In the genomic region with DNA sequence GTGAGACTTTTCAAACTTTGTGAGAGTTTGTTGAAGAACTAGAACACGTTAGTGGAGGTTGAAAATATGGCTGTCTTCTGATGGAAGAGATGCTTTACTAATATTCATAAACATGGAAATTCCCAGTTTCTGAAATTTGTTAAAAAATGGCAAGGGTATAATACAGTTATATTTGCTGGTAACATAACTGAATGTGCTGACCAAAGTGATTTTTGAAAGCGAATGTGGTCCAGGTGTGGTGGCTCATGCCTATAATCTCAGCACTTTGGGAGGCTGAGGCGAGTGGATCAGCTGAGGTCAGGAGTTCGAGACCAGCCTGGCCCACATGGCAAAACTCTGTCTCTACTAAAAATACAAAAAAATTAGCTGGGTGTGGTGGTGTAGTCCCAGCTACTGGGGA, we compare ENCODE assay signal across 18 cellular contexts. TPM values are rescaled to one million over a fixed set of nuclear protein-coding genes. Genes with fewer than 3 reads are reported as not detected.
DNase-seq lines count a peak whose midpoint lies in the region; ATAC-seq, FAIRE-seq and TF ChIP-seq lines count a peak whose summit lies in the region.
"Had no signal": no experiment of that assay in that cellular context is flagged by ENCODE, and none has a peak within 500 bp of the region (broad histone marks: within the 10 kb centered on the region; RNA-seq: fewer than 3 reads in every experiment).

No MANE protein-coding gene starts in this region.

- H3K27ac Mint-ChIP-seq in stimulated activated naive B cell treated with anti-CD40 and anti-IgM and Interleukin-4, amounts not matched to agents 10 μg/mL and 1 μg/mL and 100 μg/mL, for 72 hours = peak overlapping the region; percentile 33

- H4K20me1 ChIP-seq in HepG2 (ENCODE audit: insufficient read depth, low read length) = peaks cover 67% of the 10 kb centered on the region
- H4K20me1 ChIP-seq in K562 (replicated peaks; ENCODE audit: control insufficient read depth, insufficient read depth, low read length) = peaks cover 12% of the 10 kb centered on the region

- no peak overlapping the region for H3K4me3 ChIP-seq in HepG2 (replicated peaks in 1 of 3; ENCODE audit: insufficient read depth in 1 of 3, low read depth in 2 of 3, low read length in 3 of 3)
- no peak overlapping the region for H3K4me3 ChIP-seq in right lobe of liver
- H3K4me3 ChIP-seq in K562 = no peak overlapping the region

- in situ Hi-C loops in HepG2 (cut with HindIII; ENCODE audit: extremely low pct_ligation_motif_present, low pct_unique_long_range_greater_than_20kb) (no loop called here), K562 (cut with MboI) (no loop called here)

- TF ChIP-seq EP300 in HepG2 (IDR thresholded peaks at IDR 0.05; ENCODE audit: low read depth in 2 of 2, low read length in 2 of 2) = no peak
- TF ChIP-seq EP300 in HepG2 (CRISPR knock-in tag; IDR thresholded peaks at IDR 0.05; ENCODE audit: borderline replicate concordance) = no peak
- no peak for TF ChIP-seq EP300 in K562 (IDR thresholded peaks at IDR 0.05; ENCODE audit: low read length)

- no peaks in the 10 kb centered on the region for H3K9me3 Mint-ChIP-seq in stimulated activated naive B cell treated with anti-CD40 and anti-IgM and Interleukin-4, amounts not matched to agents 10 μg/mL and 1 μg/mL and 100 μg/mL, for 72 hours

- DNase-seq in HepG2 (ENCODE audit: low spot score) (no peak), right lobe of liver (no peak), H54 (ENCODE audit: insufficient read length, low spot score) (no peak), K562 (ENCODE audit: extremely low read depth in 1 of 4, low spot score in 3 of 4) (no peak), GM12892 (ENCODE audit: insufficient read length) (no peak)
- DNase-seq in stimulated activated naive B cell treated with anti-CD40 and anti-IgM and Interleukin-4, amounts not matched to agents 10 μg/mL and 1 μg/mL and 100 μg/mL, for 72 hours = no peak
- DNase-seq: ACHN, AML-193, GOT3, Kasumi-1, NCI-H1105, NCI-H1694 treated with DMSO at 0.1 percent for 48 hours, NCI-H2107, NCI-H226, NCI-H524 treated with DMSO at 0.1 percent for 48 hours, SHP77 treated with DMSO at 0.1 percent for 48 hours had no signal

- CTCF ChIA-PET in HepG2 (lab: Yijun Ruan, JAX; ENCODE audit: low intra/inter-chr PET ratio, low total read pairs) (no interaction called here), K562 (lab: Yijun Ruan, JAX; ENCODE audit: low intra/inter-chr PET ratio) (no interaction called here)

- FAIRE-seq in HepG2 (lab: Jason Lieb, UNC) (no peak), H54 (lab: Jason Lieb, UNC) (peak; percentile 78), K562 (lab: Jason Lieb, UNC) (no peak), GM12892 (lab: Jason Lieb, UNC) (no peak)

- H3K27me3 ChIP-seq in HepG2 (ENCODE audit: control insufficient read depth in 1 of 2, insufficient read depth in 2 of 2, low read length in 2 of 2) = no peaks in the 10 kb centered on the region; a peak in 1 of 5 replicates
- H3K27me3 ChIP-seq in right lobe of liver = no peaks in the 10 kb centered on the region
- H3K27me3 ChIP-seq in K562 (ENCODE audit: control insufficient read depth in 2 of 2, insufficient read depth in 2 of 2, low read length in 2 of 2) = no peaks in the 10 kb centered on the region

- TF ChIP-seq CTCF in HepG2 (CRISPR knock-in tag; IDR thresholded peaks at IDR 0.05) (no peak), right lobe of liver (IDR thresholded peaks at IDR 0.05) (no peak), K562 (IDR thresholded peaks at IDR 0.05 in 2 of 3, conservative IDR thresholded peaks at IDR 0.05 in 1 of 3; ENCODE audit: insufficient read depth in 2 of 3, low read depth in 1 of 3, low read length in 3 of 3) (no peak)

- TF ChIP-seq RAD21 in HepG2 (CRISPR knock-in tag; IDR thresholded peaks at IDR 0.05) = no peak
- no peak for TF ChIP-seq RAD21 in K562 (CRISPR knock-in tag; conservative IDR thresholded peaks at IDR 0.05 in 1 of 2, IDR thresholded peaks at IDR 0.05 in 1 of 2)

- H3K9me1 ChIP-seq in K562 (ENCODE audit: control insufficient read depth, insufficient read depth, low read length) = no peaks in the 10 kb centered on the region

- H3K4me1 ChIP-seq in HepG2 (ENCODE audit: insufficient read depth, low read length) (peaks cover 13% of the 10 kb centered on the region), right lobe of liver (peaks cover 0 to 21% (median 2%) of the 10 kb centered on the region in 4 donors), K562 (replicated peaks in 1 of 2; ENCODE audit: control insufficient read depth in 2 of 2, insufficient read depth in 2 of 2, low read length in 2 of 2) (peaks cover 0 to 2% of the 10 kb centered on the region in 2 experiments; a peak in 4 of 5 replicates)

- TF ChIP-seq POLR2A in HepG2 (IDR thresholded peaks at IDR 0.05; ENCODE audit: insufficient read depth in 1 of 2, low read depth in 2 of 2, low read length in 2 of 2) (no peak), right lobe of liver (IDR thresholded peaks at IDR 0.05) (no peak), H54 (IDR thresholded peaks at IDR 0.05; ENCODE audit: low read depth, low read length) (no peak), K562 (conservative IDR thresholded peaks at IDR 0.05) (no peak), GM12892 (IDR thresholded peaks at IDR 0.05; ENCODE audit: low read depth, low read length) (no peak)

- no peak overlapping the region for H3K9ac ChIP-seq in HepG2 (ENCODE audit: insufficient read depth, low read depth, low read length)
- no peak overlapping the region for H3K9ac ChIP-seq in K562 (ENCODE audit: insufficient read depth in 1 of 2, low read depth in 2 of 2, low read length in 2 of 2)

- peaks cover 98% of the 10 kb centered on the region for H3K79me2 ChIP-seq in HepG2 (ENCODE audit: insufficient read depth, low read length)
- peaks cover 100% of the 10 kb centered on the region for H3K79me2 ChIP-seq in K562 (ENCODE audit: control insufficient read depth, insufficient read depth, low read length)

- intact Hi-C loops in HepG2 (cut with micrococcal nuclease; ENCODE audit: unreplicated experiment) (no loop called here), right lobe of liver (cut with DNase I) (no loop called here), K562 (cut with micrococcal nuclease) (no loop called here)

- H3K27me3 Mint-ChIP-seq in stimulated activated naive B cell treated with anti-CD40 and anti-IgM and Interleukin-4, amounts not matched to agents 10 μg/mL and 1 μg/mL and 100 μg/mL, for 72 hours = no peaks in the 10 kb centered on the region

- peaks cover 14 to 39% of the 10 kb centered on the region in 2 donors for H3K4me1 Mint-ChIP-seq in stimulated activated naive B cell treated with anti-CD40 and anti-IgM and Interleukin-4, amounts not matched to agents 10 μg/mL and 1 μg/mL and 100 μg/mL, for 72 hours

- no peak overlapping the region for H3K27ac ChIP-seq in HepG2 (ENCODE audit: extremely low read length, insufficient read depth, low read length)
- no peak overlapping the region for H3K27ac ChIP-seq in right lobe of liver
- H3K27ac ChIP-seq in K562 (ENCODE audit: extremely low read depth, low read depth, low read length) = no peak overlapping the region

- H3K36me3 ChIP-seq in HepG2 (replicated peaks in 1 of 2; ENCODE audit: control insufficient read depth in 1 of 2, insufficient read depth in 2 of 2, low read length in 2 of 2) = peaks cover 0 to 11% of the 10 kb centered on the region in 2 experiments; a peak in 2 of 5 replicates
- peaks cover 0 to 5% (median 0%) of the 10 kb centered on the region in 4 donors for H3K36me3 ChIP-seq in right lobe of liver
- H3K36me3 ChIP-seq in K562 (ENCODE audit: control insufficient read depth, insufficient read depth, low read length) = peaks cover 49% of the 10 kb centered on the region

- BruUV-seq in HepG2 (replicated peaks; lab: Mats Ljungman, UMichigan) (no TSS peak), K562 (replicated peaks; lab: Mats Ljungman, UMichigan) (no TSS peak)

- H3K4me3 Mint-ChIP-seq in stimulated activated naive B cell treated with anti-CD40 and anti-IgM and Interleukin-4, amounts not matched to agents 10 μg/mL and 1 μg/mL and 100 μg/mL, for 72 hours = no peak overlapping the region

- H3K4me2 ChIP-seq in HepG2 (ENCODE audit: low read depth, low read length) = no peak overlapping the region
- no peak overlapping the region for H3K4me2 ChIP-seq in K562 (ENCODE audit: insufficient read depth, low read length)

- ATAC-seq in HepG2 (no peak), right lobe of liver (no peak), K562 (no peak), HG02884 (IDR thresholded peaks at IDR 0.05; ENCODE audit: unreplicated experiment) (no peak)
- ATAC-seq in stimulated activated naive B cell treated with anti-CD40 and anti-IgM and Interleukin-4, amounts not matched to agents 10 μg/mL and 1 μg/mL and 100 μg/mL, for 72 hours (replicated peaks) = no peak
- ATAC-seq: SK-N-SH treated with all-trans-retinoic acid at 6 μM for 48 hours had no signal

- H3K36me3 Mint-ChIP-seq in stimulated activated naive B cell treated with anti-CD40 and anti-IgM and Interleukin-4, amounts not matched to agents 10 μg/mL and 1 μg/mL and 100 μg/mL, for 72 hours = peaks cover 6 to 29% of the 10 kb centered on the region in 2 donors

- H2AFZ ChIP-seq in HepG2 (ENCODE audit: low read length) (no peak overlapping the region), K562 (ENCODE audit: low read depth, low read length) (no peak overlapping the region)

- H3K9me3 ChIP-seq in HepG2 (ENCODE audit: low read length) (no peaks in the 10 kb centered on the region), right lobe of liver (no peaks in the 10 kb centered on the region), K562 (replicated peaks; ENCODE audit: control insufficient read depth, insufficient read depth, low read depth, low read length) (no peaks in the 10 kb centered on the region)

- WGBS in HepG2 (ENCODE audit: low lambda C conversion rate) = 96% methylated on average over 4 of the region's 4 CpGs
- 95% methylated on average over 4 of the region's 4 CpGs for WGBS in right lobe of liver (ENCODE audit: insufficient coverage, low coverage, low lambda C conversion rate, missing lambda C conversion rate)
- 84% methylated on average over 4 of the region's 4 CpGs for WGBS in K562 (ENCODE audit: insufficient coverage, low coverage, missing lambda C conversion rate)

- POLR2A ChIA-PET in HepG2 (lab: Yijun Ruan, JAX) = no interaction called here
- POLR2A ChIA-PET in K562 (lab: Yijun Ruan, JAX) = interaction anchor here (0.6 to 0.9 kb wide), 2 partner anchors 11 kb away, joined by 3 read pairs; no protein-coding TSS in a partner anchor

RNA-seq across cellular contexts. Expression of a gene that starts 18.1 kb away (rescaled TPM):
- 132 and 205 TPM in 2 replicates for total RNA-seq in HepG2 (2016; rRNA removed; fragmentation: Illumina TruSeq; extraction: Trizol)
- 37.1 and 44.6 TPM in 2 replicates for total RNA-seq in HepG2 (2016; cell fraction: cytosol; rRNA removed; fragmentation: Illumina TruSeq; extraction: Trizol; ENCODE audit: low read depth)
- 135 and 198 TPM in 2 replicates for total RNA-seq in HepG2 (2016; cell fraction: insoluble cytoplasmic fraction; rRNA removed; fragmentation: Illumina TruSeq; extraction: Trizol)
- 87.8 and 120 TPM in 2 replicates for total RNA-seq in HepG2 (2016; cell fraction: membrane; rRNA removed; fragmentation: Illumina TruSeq; extraction: Trizol)
- 128 and 139 TPM in 2 replicates for total RNA-seq in HepG2 (2016; cell fraction: nucleus; rRNA removed; fragmentation: Illumina TruSeq; extraction: Trizol)
- 86.5 and 104 TPM in 2 replicates for polyA plus RNA-seq in HepG2 (2011; rRNA removed)
- 82.8 and 98.2 TPM in 2 replicates for polyA plus RNA-seq in HepG2 (2011; cell fraction: cytosol; rRNA removed)
- 47.1 and 61.6 TPM in 2 replicates for polyA plus RNA-seq in HepG2 (2011; cell fraction: nucleus; rRNA removed)
- 119 and 140 TPM in 2 replicates for polyA plus RNA-seq in HepG2 (2012)
- 22.4 and 28.0 TPM in 2 replicates for polyA plus RNA-seq in HepG2 (2016; cell fraction: cytosol; fragmentation: Illumina TruSeq; extraction: Trizol; ENCODE audit: low read depth)
- polyA plus RNA-seq in HepG2 (2016; cell fraction: insoluble cytoplasmic fraction; fragmentation: Illumina TruSeq; extraction: Trizol; ENCODE audit: low read depth) = 179 and 182 TPM in 2 replicates
- 62.8 and 82.1 TPM in 2 replicates for polyA plus RNA-seq in HepG2 (2016; cell fraction: membrane; fragmentation: Illumina TruSeq; extraction: Trizol; ENCODE audit: low read depth)
- 103 and 104 TPM in 2 replicates for polyA plus RNA-seq in HepG2 (2016; cell fraction: nucleus; fragmentation: Illumina TruSeq; extraction: Trizol; ENCODE audit: insufficient read depth, low read depth)
- 75.9 and 134 TPM in 2 replicates for polyA minus RNA-seq in HepG2 (2011; rRNA and poly(A)+ RNA removed; ENCODE audit: low replicate concordance)
- 87.1 and 98.8 TPM in 2 replicates for polyA minus RNA-seq in HepG2 (2011; cell fraction: cytosol; rRNA and poly(A)+ RNA removed)
- polyA minus RNA-seq in HepG2 (2011; cell fraction: nucleus; rRNA and poly(A)+ RNA removed) = 248 and 258 TPM in 2 replicates
- 10 to 100 TPM; 41.5 to 88.5 (median 46.8) TPM for total RNA-seq in right lobe of liver
- 103 and 392 TPM in 2 replicates for total RNA-seq in K562 (2011; cell fraction: chromatin; rRNA removed; ENCODE audit: low replicate concordance)
- 49.9 and 73.3 TPM in 2 replicates for total RNA-seq in K562 (2011; cell fraction: nucleolus; rRNA removed)
- total RNA-seq in K562 (2011; cell fraction: nucleoplasm; rRNA removed) = 169 and 262 TPM in 2 replicates
- 128 and 137 TPM in 2 replicates for total RNA-seq in K562 (2014; rRNA removed)
- 143 and 166 TPM in 2 replicates for total RNA-seq in K562 (2014; rRNA removed; fragmentation: Illumina TruSeq; extraction: Trizol)
- 131 and 136 TPM in 2 replicates for total RNA-seq in K562 (2015; rRNA removed; fragmentation: Illumina TruSeq; extraction: Trizol)
- total RNA-seq in K562 (2021) = 122 and 123 TPM in 2 replicates
- 161 and 177 TPM in 2 replicates for polyA plus RNA-seq in K562 (2011; rRNA removed)
- polyA plus RNA-seq in K562 (2011; cell fraction: cytosol; rRNA removed) = 52.4 and 113 TPM in 2 replicates
- 75.7 and 119 TPM in 2 replicates for polyA plus RNA-seq in K562 (2011; cell fraction: nucleus; rRNA removed)
- 105 and 124 TPM in 2 replicates for polyA plus RNA-seq in K562 (2012)
- polyA plus RNA-seq in K562 (2014; fragmentation: Illumina TruSeq; extraction: Trizol) = 132 and 150 TPM in 2 replicates
- polyA plus RNA-seq in K562 (2014; fragmentation: Nextera tagmentation; extraction: Ambion mirVana) = 10 to 100 TPM; 59.4 to 81.1 TPM
- 123 and 136 TPM in 2 replicates for polyA plus RNA-seq in K562 (2014; rRNA removed)
- 363 and 437 TPM in 2 replicates for polyA minus RNA-seq in K562 (2011; rRNA and poly(A)+ RNA removed)
- 85.6 and 88.1 TPM in 2 replicates for polyA minus RNA-seq in K562 (2011; cell fraction: cytosol; rRNA and poly(A)+ RNA removed)
- 117 and 226 TPM in 2 replicates for polyA minus RNA-seq in K562 (2011; cell fraction: nucleus; rRNA and poly(A)+ RNA removed)
- 106 TPM for polyA plus RNA-seq in GM12892 (2012; ENCODE audit: missing spikeins)

RNA-seq across cellular contexts. Expression of a gene that starts 59.0 kb away (rescaled TPM):
- 68.8 and 75.8 TPM in 2 replicates for total RNA-seq in HepG2 (2016; rRNA removed; fragmentation: Illumina TruSeq; extraction: Trizol)
- 136 and 179 TPM in 2 replicates for total RNA-seq in HepG2 (2016; cell fraction: cytosol; rRNA removed; fragmentation: Illumina TruSeq; extraction: Trizol; ENCODE audit: low read depth)
- 70.3 and 76.9 TPM in 2 replicates for total RNA-seq in HepG2 (2016; cell fraction: insoluble cytoplasmic fraction; rRNA removed; fragmentation: Illumina TruSeq; extraction: Trizol)
- 133 and 153 TPM in 2 replicates for total RNA-seq in HepG2 (2016; cell fraction: membrane; rRNA removed; fragmentation: Illumina TruSeq; extraction: Trizol)
- 29.9 and 32.8 TPM in 2 replicates for total RNA-seq in HepG2 (2016; cell fraction: nucleus; rRNA removed; fragmentation: Illumina TruSeq; extraction: Trizol)
- polyA plus RNA-seq in HepG2 (2011; rRNA removed) = 51.1 and 55.9 TPM in 2 replicates
- polyA plus RNA-seq in HepG2 (2011; cell fraction: cytosol; rRNA removed) = 32.0 and 42.0 TPM in 2 replicates
- polyA plus RNA-seq in HepG2 (2011; cell fraction: nucleus; rRNA removed) = 21.3 and 28.5 TPM in 2 replicates
- polyA plus RNA-seq in HepG2 (2012) = 51.5 and 65.8 TPM in 2 replicates
- 200 and 273 TPM in 2 replicates for polyA plus RNA-seq in HepG2 (2016; cell fraction: cytosol; fragmentation: Illumina TruSeq; extraction: Trizol; ENCODE audit: low read depth)
- polyA plus RNA-seq in HepG2 (2016; cell fraction: insoluble cytoplasmic fraction; fragmentation: Illumina TruSeq; extraction: Trizol; ENCODE audit: low read depth) = 69.9 and 93.8 TPM in 2 replicates
- 154 and 167 TPM in 2 replicates for polyA plus RNA-seq in HepG2 (2016; cell fraction: membrane; fragmentation: Illumina TruSeq; extraction: Trizol; ENCODE audit: low read depth)
- polyA plus RNA-seq in HepG2 (2016; cell fraction: nucleus; fragmentation: Illumina TruSeq; extraction: Trizol; ENCODE audit: insufficient read depth, low read depth) = 76.3 and 81.3 TPM in 2 replicates
- polyA minus RNA-seq in HepG2 (2011; rRNA and poly(A)+ RNA removed; ENCODE audit: low replicate concordance) = 24.8 and 35.4 TPM in 2 replicates
- polyA minus RNA-seq in HepG2 (2011; cell fraction: cytosol; rRNA and poly(A)+ RNA removed) = 11.2 and 14.0 TPM in 2 replicates
- polyA minus RNA-seq in HepG2 (2011; cell fraction: nucleus; rRNA and poly(A)+ RNA removed) = 18.5 and 27.1 TPM in 2 replicates
- total RNA-seq in right lobe of liver = 10 to 100 TPM; 21.0 to 52.8 (median 28.5) TPM
- 32.3 and 60.4 TPM in 2 replicates for total RNA-seq in K562 (2011; cell fraction: chromatin; rRNA removed; ENCODE audit: low replicate concordance)
- total RNA-seq in K562 (2011; cell fraction: nucleolus; rRNA removed) = 36.2 and 41.5 TPM in 2 replicates
- 57.3 and 78.0 TPM in 2 replicates for total RNA-seq in K562 (2011; cell fraction: nucleoplasm; rRNA removed)
- total RNA-seq in K562 (2014; rRNA removed) = 69.4 and 99.3 TPM in 2 replicates
- 72.3 and 78.8 TPM in 2 replicates for total RNA-seq in K562 (2014; rRNA removed; fragmentation: Illumina TruSeq; extraction: Trizol)
- 55.7 and 59.8 TPM in 2 replicates for total RNA-seq in K562 (2015; rRNA removed; fragmentation: Illumina TruSeq; extraction: Trizol)
- total RNA-seq in K562 (2021) = 99.1 and 117 TPM in 2 replicates
- 111 and 125 TPM in 2 replicates for polyA plus RNA-seq in K562 (2011; rRNA removed)
- polyA plus RNA-seq in K562 (2011; cell fraction: cytosol; rRNA removed) = 93.8 and 94.6 TPM in 2 replicates
- 60.6 and 71.2 TPM in 2 replicates for polyA plus RNA-seq in K562 (2011; cell fraction: nucleus; rRNA removed)
- 112 and 169 TPM in 2 replicates for polyA plus RNA-seq in K562 (2012)
- 86.2 and 93.5 TPM in 2 replicates for polyA plus RNA-seq in K562 (2014; fragmentation: Illumina TruSeq; extraction: Trizol)
- 100 to 1,000 TPM; 116 to 136 TPM for polyA plus RNA-seq in K562 (2014; fragmentation: Nextera tagmentation; extraction: Ambion mirVana)
- polyA plus RNA-seq in K562 (2014; rRNA removed) = 125 and 184 TPM in 2 replicates
- polyA minus RNA-seq in K562 (2011; rRNA and poly(A)+ RNA removed) = 43.0 and 59.7 TPM in 2 replicates
- polyA minus RNA-seq in K562 (2011; cell fraction: cytosol; rRNA and poly(A)+ RNA removed) = 22.4 and 26.1 TPM in 2 replicates
- 21.9 and 42.3 TPM in 2 replicates for polyA minus RNA-seq in K562 (2011; cell fraction: nucleus; rRNA and poly(A)+ RNA removed)
- polyA plus RNA-seq in GM12892 (2012; ENCODE audit: missing spikeins) = 46.6 TPM
